In genomic region chr7:129757991-129758390, GRCh38 we compare ENCODE assay signal across 28 cellular contexts.
DNase-seq lines count a peak whose midpoint lies in the region; ATAC-seq, FAIRE-seq and TF ChIP-seq lines count a peak whose summit lies in the region.
"Had no signal": no experiment of that assay in that cellular context is flagged by ENCODE, and none has a peak within 500 bp of the region (broad histone marks: within the 10 kb centered on the region; RNA-seq: fewer than 3 reads in every experiment).

No MANE protein-coding gene starts in this region.

- TF ChIP-seq CTCF in GM23338 (conservative IDR thresholded peaks at IDR 0.05; ENCODE audit: low read depth in 2 of 2) (no peak), K562 (IDR thresholded peaks at IDR 0.05 in 2 of 3, conservative IDR thresholded peaks at IDR 0.05 in 1 of 3; ENCODE audit: insufficient read depth in 2 of 3, low read depth in 1 of 3, low read length in 3 of 3) (no peak), osteoblast (IDR thresholded peaks at IDR 0.05; ENCODE audit: extremely low read depth, low read depth, low read length) (no peak), esophagus squamous epithelium (IDR thresholded peaks at IDR 0.05) (no peak), RWPE1 (conservative IDR thresholded peaks at IDR 0.05; ENCODE audit: low read depth) (no peak)

- H3K9ac ChIP-seq in K562 (ENCODE audit: insufficient read depth in 1 of 2, low read depth in 2 of 2, low read length in 2 of 2) = no peak overlapping the region
- H3K9ac ChIP-seq: BLaER1 had no signal

- peaks cover 26% of the 10 kb centered on the region for H3K36me3 Mint-ChIP-seq in GM23338 (ENCODE audit: low read depth)
- peaks cover 14% of the 10 kb centered on the region for H3K36me3 Mint-ChIP-seq in IgD-negative memory B cell

- H3K9me2 ChIP-seq in GM23338 (ENCODE audit: insufficient read depth) = no peaks in the 10 kb centered on the region

- H3K36me3 ChIP-seq in GM23338 (ENCODE audit: insufficient read depth) = no peaks in the 10 kb centered on the region
- peaks cover 19% of the 10 kb centered on the region; the same call in 2 of the 3 replicates for H3K36me3 ChIP-seq in K562 (ENCODE audit: control insufficient read depth, insufficient read depth, low read length)
- H3K36me3 ChIP-seq in osteoblast (ENCODE audit: insufficient read depth, low read length) = peaks cover 5% of the 10 kb centered on the region
- H3K36me3 ChIP-seq in esophagus squamous epithelium = peaks cover 0 to 36% (median 4%) of the 10 kb centered on the region in 3 donors
- H3K36me3 ChIP-seq: BE2C had no signal

- no peak for TF ChIP-seq EP300 in K562 (IDR thresholded peaks at IDR 0.05; ENCODE audit: low read length)

- H2AFZ ChIP-seq in GM23338 (no peak overlapping the region), K562 (ENCODE audit: low read depth, low read length) (no peak overlapping the region), osteoblast (ENCODE audit: low read length) (no peak overlapping the region)

- H3K9me3 Mint-ChIP-seq in GM23338 (no peaks in the 10 kb centered on the region; the same call in 2 of the 3 replicates), IgD-negative memory B cell (no peaks in the 10 kb centered on the region)
- H3K9me3 Mint-ChIP-seq: CD14-positive monocyte; CD4-positive, alpha-beta memory T cell; CD4-positive, CD25-positive, alpha-beta regulatory T cell; CD8-positive, alpha-beta memory T cell had no signal

- ATAC-seq in GM23338 (no peak), K562 (no peak)
- ATAC-seq: GM12878 had no signal

- no peak overlapping the region for H3K4me3 Mint-ChIP-seq in GM23338
- no peak overlapping the region for H3K4me3 Mint-ChIP-seq in IgD-negative memory B cell
- H3K4me3 Mint-ChIP-seq: CD14-positive monocyte; CD4-positive, CD25-positive, alpha-beta regulatory T cell; CD8-positive, alpha-beta memory T cell had no signal

- H4K20me1 ChIP-seq in GM23338 (replicated peaks; ENCODE audit: insufficient read depth) (no peaks in the 10 kb centered on the region), K562 (replicated peaks; ENCODE audit: control insufficient read depth, insufficient read depth, low read length) (no peaks in the 10 kb centered on the region), osteoblast (ENCODE audit: insufficient read depth, low read length) (no peaks in the 10 kb centered on the region)
- H4K20me1 ChIP-seq: BLaER1 had no signal

- no peak for TF ChIP-seq RAD21 in K562 (CRISPR knock-in tag; conservative IDR thresholded peaks at IDR 0.05 in 1 of 2, IDR thresholded peaks at IDR 0.05 in 1 of 2)

- no peaks in the 10 kb centered on the region for H3F3A ChIP-seq in GM23338 (replicated peaks; ENCODE audit: low read depth)

- 56% methylated on average over 5 of the region's 5 CpGs for WGBS in K562 (ENCODE audit: insufficient coverage, low coverage, missing lambda C conversion rate)
- WGBS in esophagus squamous epithelium, 2 donors = 86 to 89% methylated on average over 4 of the region's 5 CpGs

- intact Hi-C loops in K562 (cut with micrococcal nuclease) = no loop called here
- intact Hi-C loops in esophagus squamous epithelium (cut with DNase I) = no loop called here

- no peaks in the 10 kb centered on the region for H3K9me1 ChIP-seq in K562 (ENCODE audit: control insufficient read depth, insufficient read depth, low read length)

- no peaks in the 10 kb centered on the region for H3K27me3 ChIP-seq in GM23338 (ENCODE audit: insufficient read depth)
- H3K27me3 ChIP-seq in K562 (ENCODE audit: control insufficient read depth in 2 of 2, insufficient read depth in 2 of 2, low read length in 2 of 2) = no peaks in the 10 kb centered on the region
- no peaks in the 10 kb centered on the region for H3K27me3 ChIP-seq in osteoblast (ENCODE audit: insufficient read depth, low read length)
- H3K27me3 ChIP-seq in esophagus squamous epithelium = no peaks in the 10 kb centered on the region
- H3K27me3 ChIP-seq: BE2C, BLaER1 had no signal

- BruUV-seq in K562 (replicated peaks; lab: Mats Ljungman, UMichigan) = no TSS peak

- POLR2A ChIA-PET in K562 (lab: Yijun Ruan, JAX) (interaction anchor here (1.0 to 1.4 kb wide), 3 partner anchors 9 to 19 kb away, joined by 3 to 4 read pairs (median 3); no protein-coding TSS in a partner anchor), RWPE1 (lab: Yijun Ruan, JAX; ENCODE audit: low non-redundant PET) (no interaction called here)

- DNase-seq in GM23338 (ENCODE audit: low spot score) (no peak), K562 (ENCODE audit: extremely low read depth in 1 of 4, low spot score in 3 of 4) (no peak), osteoblast (ENCODE audit: insufficient read length, low spot score, missing footprints) (peak; percentile 52), superior temporal gyrus (ENCODE audit: extremely low spot score) (no peak), esophagus squamous epithelium (lab: John Stamatoyannopoulos, UW) (no peak), RWPE1 (ENCODE audit: low spot score) (no peak)
- DNase-seq: 8988T; ACHN; BE2C; C1 segment of cervical spinal cord; CD4-positive, alpha-beta memory T cell; CD4-positive, CD25-positive, alpha-beta regulatory T cell; CD8-positive, alpha-beta memory T cell; COR-L47; DMS 273 treated with DMSO at 0.1 percent for 48 hours; DMS153; DMS53; DMS79; DND-41; EL; GDM1 had no signal

- no peaks in the 10 kb centered on the region for H3K9me3 ChIP-seq in K562 (replicated peaks; ENCODE audit: control insufficient read depth, insufficient read depth, low read depth, low read length)
- H3K9me3 ChIP-seq in osteoblast (ENCODE audit: low read depth, low read length) = no peaks in the 10 kb centered on the region
- no peaks in the 10 kb centered on the region for H3K9me3 ChIP-seq in esophagus squamous epithelium
- H3K9me3 ChIP-seq: BE2C had no signal

- in situ Hi-C loops in K562 (cut with MboI) = no loop called here

- no peak for FAIRE-seq in K562 (lab: Jason Lieb, UNC)
- FAIRE-seq: A204.1, GM12878, GM12892, GM18507 had no signal

- H3K4me2 ChIP-seq in GM23338 (no peak overlapping the region), K562 (ENCODE audit: insufficient read depth, low read length) (no peak overlapping the region), osteoblast (ENCODE audit: insufficient read depth, low read length) (no peak overlapping the region)
- H3K4me2 ChIP-seq: BLaER1 had no signal

- CTCF ChIA-PET in K562 (lab: Yijun Ruan, JAX; ENCODE audit: low intra/inter-chr PET ratio) (no interaction called here), RWPE1 (lab: Yijun Ruan, JAX) (no interaction called here)

- H3K27ac Mint-ChIP-seq in GM23338 (no peak overlapping the region), IgD-negative memory B cell (peak overlapping the region in 2 of 3 donors; percentile 36 to 90)
- H3K27ac Mint-ChIP-seq: CD14-positive monocyte; CD8-positive, alpha-beta memory T cell had no signal

- H3K79me2 ChIP-seq in GM23338 (replicated peaks; ENCODE audit: insufficient read depth) (no peaks in the 10 kb centered on the region), K562 (ENCODE audit: control insufficient read depth, insufficient read depth, low read length) (no peaks in the 10 kb centered on the region), osteoblast (ENCODE audit: insufficient read depth, low read length) (no peaks in the 10 kb centered on the region)

- H3K4me3 ChIP-seq in GM23338 (no peak overlapping the region), K562 (no peak overlapping the region), osteoblast (ENCODE audit: insufficient read depth, low read length) (no peak overlapping the region), esophagus squamous epithelium (no peak overlapping the region)
- H3K4me3 ChIP-seq: BLaER1, GM12878 had no signal

- H3K27me3 Mint-ChIP-seq in GM23338 (ENCODE audit: insufficient read depth, low read depth, poor library complexity) (peaks cover 10% of the 10 kb centered on the region), IgD-negative memory B cell (no peaks in the 10 kb centered on the region)
- H3K27me3 Mint-ChIP-seq: CD4-positive, alpha-beta memory T cell; CD4-positive, CD25-positive, alpha-beta regulatory T cell; CD8-positive, alpha-beta memory T cell had no signal

- peaks cover 21% of the 10 kb centered on the region for H3K4me1 Mint-ChIP-seq in GM23338
- no peaks in the 10 kb centered on the region for H3K4me1 Mint-ChIP-seq in IgD-negative memory B cell
- H3K4me1 Mint-ChIP-seq: CD14-positive monocyte; CD4-positive, alpha-beta memory T cell; CD4-positive, CD25-positive, alpha-beta regulatory T cell; CD8-positive, alpha-beta memory T cell had no signal

- H3K4me1 ChIP-seq in GM23338 (ENCODE audit: insufficient read depth) (peaks cover 11% of the 10 kb centered on the region), K562 (replicated peaks in 1 of 2; ENCODE audit: control insufficient read depth in 2 of 2, insufficient read depth in 2 of 2, low read length in 2 of 2) (peaks cover 0 to 7% of the 10 kb centered on the region in 2 experiments; a peak in 1 of 5 replicates), osteoblast (ENCODE audit: insufficient read depth, low read length) (no peaks in the 10 kb centered on the region), esophagus squamous epithelium (no peaks in the 10 kb centered on the region)
- H3K4me1 ChIP-seq: BE2C, BLaER1 had no signal

- peak overlapping the region; percentile 26; the same call in 1 of the 2 replicates for H3K27ac ChIP-seq in GM23338 (ENCODE audit: low read depth)
- no peak overlapping the region for H3K27ac ChIP-seq in K562 (ENCODE audit: extremely low read depth, low read depth, low read length)
- H3K27ac ChIP-seq in osteoblast (ENCODE audit: low read depth, low read length) = no peak overlapping the region
- no peak overlapping the region for H3K27ac ChIP-seq in esophagus squamous epithelium
- H3K27ac ChIP-seq in RWPE1 = no peak overlapping the region
- H3K27ac ChIP-seq: BLaER1 had no signal

- no peak for TF ChIP-seq POLR2A in K562 (conservative IDR thresholded peaks at IDR 0.05)
- no peak for TF ChIP-seq POLR2A in esophagus squamous epithelium (IDR thresholded peaks at IDR 0.05)

TF ChIP-seq in GM23338, 12 proteins besides CTCF, POLR2A, EP300 and RAD21 (continues in another document):
- TF ChIP-seq CREB1 (CRISPR knock-in tag; IDR thresholded peaks at IDR 0.05; ENCODE audit: low read depth) (no peak), ZNF114 (CRISPR knock-in tag; IDR thresholded peaks at IDR 0.05) (no peak), STAT1 (IDR thresholded peaks at IDR 0.05; ENCODE audit: unreplicated experiment) (no peak)
